Comparison of ENCODE assay signal across 1 cellular context in the genomic region with DNA sequence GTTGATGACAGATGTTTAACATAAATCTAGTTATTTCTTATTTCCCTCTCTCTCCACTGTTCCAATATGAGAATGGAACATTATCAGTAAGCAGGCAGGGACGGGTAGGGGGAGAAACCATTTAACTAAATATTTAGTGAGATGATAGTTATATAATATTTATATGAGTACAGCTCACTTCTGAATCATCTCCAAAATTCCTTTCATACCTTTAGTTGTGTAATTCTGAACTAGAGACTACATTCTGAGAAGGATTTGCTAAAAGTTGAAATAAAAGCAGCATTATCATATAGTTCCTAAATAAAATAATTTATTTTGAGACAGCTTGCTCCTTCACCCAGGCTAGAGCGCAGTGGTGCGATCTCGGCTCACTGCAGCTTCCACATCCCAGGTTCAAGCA.
TF ChIP-seq lines count a peak whose summit lies in the region.

No MANE protein-coding gene starts in this region.

TF ChIP-seq in HepG2, 621 proteins besides CTCF, POLR2A, EP300 and RAD21:
- TF ChIP-seq, protein P1, sequence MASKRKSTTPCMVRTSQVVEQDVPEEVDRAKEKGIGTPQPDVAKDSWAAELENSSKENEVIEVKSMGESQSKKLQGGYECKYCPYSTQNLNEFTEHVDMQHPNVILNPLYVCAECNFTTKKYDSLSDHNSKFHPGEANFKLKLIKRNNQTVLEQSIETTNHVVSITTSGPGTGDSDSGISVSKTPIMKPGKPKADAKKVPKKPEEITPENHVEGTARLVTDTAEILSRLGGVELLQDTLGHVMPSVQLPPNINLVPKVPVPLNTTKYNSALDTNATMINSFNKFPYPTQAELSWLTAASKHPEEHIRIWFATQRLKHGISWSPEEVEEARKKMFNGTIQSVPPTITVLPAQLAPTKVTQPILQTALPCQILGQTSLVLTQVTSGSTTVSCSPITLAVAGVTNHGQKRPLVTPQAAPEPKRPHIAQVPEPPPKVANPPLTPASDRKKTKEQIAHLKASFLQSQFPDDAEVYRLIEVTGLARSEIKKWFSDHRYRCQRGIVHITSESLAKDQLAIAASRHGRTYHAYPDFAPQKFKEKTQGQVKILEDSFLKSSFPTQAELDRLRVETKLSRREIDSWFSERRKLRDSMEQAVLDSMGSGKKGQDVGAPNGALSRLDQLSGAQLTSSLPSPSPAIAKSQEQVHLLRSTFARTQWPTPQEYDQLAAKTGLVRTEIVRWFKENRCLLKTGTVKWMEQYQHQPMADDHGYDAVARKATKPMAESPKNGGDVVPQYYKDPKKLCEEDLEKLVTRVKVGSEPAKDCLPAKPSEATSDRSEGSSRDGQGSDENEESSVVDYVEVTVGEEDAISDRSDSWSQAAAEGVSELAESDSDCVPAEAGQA (IDR thresholded peaks at IDR 0.05; ENCODE audit: low read depth): no peak
- TF ChIP-seq, protein P1 (CRISPR knock-in tag; IDR thresholded peaks at IDR 0.05; ENCODE audit: borderline replicate concordance): no peak
- TF ChIP-seq PCBP1 (IDR thresholded peaks at IDR 0.05; ENCODE audit: borderline replicate concordance, low read depth, low read length) (no peak), NRL (CRISPR knock-in tag; IDR thresholded peaks at IDR 0.05; ENCODE audit: borderline replicate concordance) (no peak), ZFP41 (CRISPR knock-in tag; IDR thresholded peaks at IDR 0.05; ENCODE audit: borderline replicate concordance) (no peak), ATRX (CRISPR knock-in tag; IDR thresholded peaks at IDR 0.05; ENCODE audit: borderline replicate concordance) (no peak), HDAC1 (CRISPR knock-in tag; IDR thresholded peaks at IDR 0.05) (no peak), ZC3H13 (CRISPR knock-in tag; IDR thresholded peaks at IDR 0.05) (no peak), MYC (CRISPR knock-in tag; IDR thresholded peaks at IDR 0.05; ENCODE audit: borderline replicate concordance) (no peak), SNRNP70 (IDR thresholded peaks at IDR 0.05; ENCODE audit: low read depth, low read length) (no peak), ZNF775 (CRISPR knock-in tag; IDR thresholded peaks at IDR 0.05; ENCODE audit: borderline replicate concordance) (no peak), ZNF337 (CRISPR knock-in tag; IDR thresholded peaks at IDR 0.05; ENCODE audit: borderline replicate concordance, low read depth) (no peak), ZKSCAN1 (IDR thresholded peaks at IDR 0.05; ENCODE audit: low read length) (no peak)
- TF ChIP-seq, protein P2, sequence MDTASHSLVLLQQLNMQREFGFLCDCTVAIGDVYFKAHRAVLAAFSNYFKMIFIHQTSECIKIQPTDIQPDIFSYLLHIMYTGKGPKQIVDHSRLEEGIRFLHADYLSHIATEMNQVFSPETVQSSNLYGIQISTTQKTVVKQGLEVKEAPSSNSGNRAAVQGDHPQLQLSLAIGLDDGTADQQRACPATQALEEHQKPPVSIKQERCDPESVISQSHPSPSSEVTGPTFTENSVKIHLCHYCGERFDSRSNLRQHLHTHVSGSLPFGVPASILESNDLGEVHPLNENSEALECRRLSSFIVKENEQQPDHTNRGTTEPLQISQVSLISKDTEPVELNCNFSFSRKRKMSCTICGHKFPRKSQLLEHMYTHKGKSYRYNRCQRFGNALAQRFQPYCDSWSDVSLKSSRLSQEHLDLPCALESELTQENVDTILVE (CRISPR knock-in tag; IDR thresholded peaks at IDR 0.05): no peak
- TF ChIP-seq, protein P3, sequence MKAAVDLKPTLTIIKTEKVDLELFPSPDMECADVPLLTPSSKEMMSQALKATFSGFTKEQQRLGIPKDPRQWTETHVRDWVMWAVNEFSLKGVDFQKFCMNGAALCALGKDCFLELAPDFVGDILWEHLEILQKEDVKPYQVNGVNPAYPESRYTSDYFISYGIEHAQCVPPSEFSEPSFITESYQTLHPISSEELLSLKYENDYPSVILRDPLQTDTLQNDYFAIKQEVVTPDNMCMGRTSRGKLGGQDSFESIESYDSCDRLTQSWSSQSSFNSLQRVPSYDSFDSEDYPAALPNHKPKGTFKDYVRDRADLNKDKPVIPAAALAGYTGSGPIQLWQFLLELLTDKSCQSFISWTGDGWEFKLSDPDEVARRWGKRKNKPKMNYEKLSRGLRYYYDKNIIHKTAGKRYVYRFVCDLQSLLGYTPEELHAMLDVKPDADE (CRISPR knock-in tag; IDR thresholded peaks at IDR 0.05): no peak
- TF ChIP-seq, protein P4, sequence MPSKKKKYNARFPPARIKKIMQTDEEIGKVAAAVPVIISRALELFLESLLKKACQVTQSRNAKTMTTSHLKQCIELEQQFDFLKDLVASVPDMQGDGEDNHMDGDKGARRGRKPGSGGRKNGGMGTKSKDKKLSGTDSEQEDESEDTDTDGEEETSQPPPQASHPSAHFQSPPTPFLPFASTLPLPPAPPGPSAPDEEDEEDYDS (CRISPR knock-in tag; IDR thresholded peaks at IDR 0.05): no peak
- TF ChIP-seq, protein P5, sequence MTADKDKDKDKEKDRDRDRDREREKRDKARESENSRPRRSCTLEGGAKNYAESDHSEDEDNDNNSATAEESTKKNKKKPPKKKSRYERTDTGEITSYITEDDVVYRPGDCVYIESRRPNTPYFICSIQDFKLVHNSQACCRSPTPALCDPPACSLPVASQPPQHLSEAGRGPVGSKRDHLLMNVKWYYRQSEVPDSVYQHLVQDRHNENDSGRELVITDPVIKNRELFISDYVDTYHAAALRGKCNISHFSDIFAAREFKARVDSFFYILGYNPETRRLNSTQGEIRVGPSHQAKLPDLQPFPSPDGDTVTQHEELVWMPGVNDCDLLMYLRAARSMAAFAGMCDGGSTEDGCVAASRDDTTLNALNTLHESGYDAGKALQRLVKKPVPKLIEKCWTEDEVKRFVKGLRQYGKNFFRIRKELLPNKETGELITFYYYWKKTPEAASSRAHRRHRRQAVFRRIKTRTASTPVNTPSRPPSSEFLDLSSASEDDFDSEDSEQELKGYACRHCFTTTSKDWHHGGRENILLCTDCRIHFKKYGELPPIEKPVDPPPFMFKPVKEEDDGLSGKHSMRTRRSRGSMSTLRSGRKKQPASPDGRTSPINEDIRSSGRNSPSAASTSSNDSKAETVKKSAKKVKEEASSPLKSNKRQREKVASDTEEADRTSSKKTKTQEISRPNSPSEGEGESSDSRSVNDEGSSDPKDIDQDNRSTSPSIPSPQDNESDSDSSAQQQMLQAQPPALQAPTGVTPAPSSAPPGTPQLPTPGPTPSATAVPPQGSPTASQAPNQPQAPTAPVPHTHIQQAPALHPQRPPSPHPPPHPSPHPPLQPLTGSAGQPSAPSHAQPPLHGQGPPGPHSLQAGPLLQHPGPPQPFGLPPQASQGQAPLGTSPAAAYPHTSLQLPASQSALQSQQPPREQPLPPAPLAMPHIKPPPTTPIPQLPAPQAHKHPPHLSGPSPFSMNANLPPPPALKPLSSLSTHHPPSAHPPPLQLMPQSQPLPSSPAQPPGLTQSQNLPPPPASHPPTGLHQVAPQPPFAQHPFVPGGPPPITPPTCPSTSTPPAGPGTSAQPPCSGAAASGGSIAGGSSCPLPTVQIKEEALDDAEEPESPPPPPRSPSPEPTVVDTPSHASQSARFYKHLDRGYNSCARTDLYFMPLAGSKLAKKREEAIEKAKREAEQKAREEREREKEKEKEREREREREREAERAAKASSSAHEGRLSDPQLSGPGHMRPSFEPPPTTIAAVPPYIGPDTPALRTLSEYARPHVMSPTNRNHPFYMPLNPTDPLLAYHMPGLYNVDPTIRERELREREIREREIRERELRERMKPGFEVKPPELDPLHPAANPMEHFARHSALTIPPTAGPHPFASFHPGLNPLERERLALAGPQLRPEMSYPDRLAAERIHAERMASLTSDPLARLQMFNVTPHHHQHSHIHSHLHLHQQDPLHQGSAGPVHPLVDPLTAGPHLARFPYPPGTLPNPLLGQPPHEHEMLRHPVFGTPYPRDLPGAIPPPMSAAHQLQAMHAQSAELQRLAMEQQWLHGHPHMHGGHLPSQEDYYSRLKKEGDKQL (CRISPR knock-in tag; IDR thresholded peaks at IDR 0.05; ENCODE audit: low read depth): no peak
